ENCODE assay signal across 13 cellular contexts in the genomic region with DNA sequence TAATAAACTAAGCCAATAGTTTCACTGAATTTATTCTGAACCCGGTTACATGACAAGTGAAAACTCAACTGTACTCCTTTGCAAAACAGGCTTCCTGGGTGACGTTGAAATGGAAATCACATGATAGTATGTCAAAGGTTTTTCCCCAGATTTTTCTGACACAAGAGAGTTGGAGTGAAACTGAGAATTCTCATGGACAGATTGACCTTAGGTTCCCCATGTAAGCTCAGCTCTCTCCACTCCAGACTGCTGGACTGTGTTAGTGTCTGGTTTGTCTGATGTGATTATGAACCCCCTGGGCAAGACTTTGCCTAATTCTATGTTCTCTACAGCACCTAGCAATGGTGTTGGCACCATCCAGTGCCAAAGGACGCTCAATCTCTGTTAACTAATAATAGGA.
DNase-seq lines count a peak whose midpoint lies in the region; ATAC-seq and TF ChIP-seq lines count a peak whose summit lies in the region.
"Had no signal": no experiment of that assay in that cellular context is flagged by ENCODE, and none has a peak within 500 bp of the region (broad histone marks: within the 10 kb centered on the region; RNA-seq: fewer than 3 reads in every experiment).

No MANE protein-coding gene starts in this region.

- H3K4me2 ChIP-seq in smooth muscle cell: no peak overlapping the region

- no peak for TF ChIP-seq POLR2A in esophagus squamous epithelium (IDR thresholded peaks at IDR 0.05)

- no peak overlapping the region for H3K4me3 ChIP-seq in coronary artery
- no peak overlapping the region for H3K4me3 ChIP-seq in esophagus squamous epithelium
- H3K4me3 ChIP-seq in smooth muscle cell: no peak overlapping the region
- H3K4me3 ChIP-seq in BE2C (ENCODE audit: low read depth, low read length): no peak overlapping the region
- H3K4me3 ChIP-seq: BLaER1 treated with 17β-estradiol and CSF1 and Interleukin-3, amounts not matched to agents 10 nM and 100 nM; lower lobe of right lung; psoas muscle had no signal

- TF ChIP-seq CTCF in coronary artery (IDR thresholded peaks at IDR 0.05) (no peak), esophagus squamous epithelium (IDR thresholded peaks at IDR 0.05) (no peak), smooth muscle cell (IDR thresholded peaks at IDR 0.05; ENCODE audit: borderline replicate concordance, insufficient read depth, poor library complexity, severe bottlenecking) (no peak), BE2C (IDR thresholded peaks at IDR 0.05; ENCODE audit: low read depth, low read length) (no peak)

- H3K4me1 ChIP-seq in esophagus squamous epithelium (no peaks in the 10 kb centered on the region), smooth muscle cell (ENCODE audit: low read depth) (peaks cover 3% of the 10 kb centered on the region), BE2C (no peaks in the 10 kb centered on the region)
- H3K4me1 ChIP-seq: lower lobe of right lung, psoas muscle had no signal

- H3K9me3 ChIP-seq in esophagus squamous epithelium: no peaks in the 10 kb centered on the region
- no peaks in the 10 kb centered on the region for H3K9me3 ChIP-seq in smooth muscle cell (replicated peaks; ENCODE audit: low read depth)
- no peaks in the 10 kb centered on the region for H3K9me3 ChIP-seq in BE2C
- H3K9me3 ChIP-seq: lower lobe of right lung, psoas muscle had no signal

- no peaks in the 10 kb centered on the region for H3K27me3 ChIP-seq in esophagus squamous epithelium
- H3K27me3 ChIP-seq in smooth muscle cell (ENCODE audit: low read depth): no peaks in the 10 kb centered on the region
- no peaks in the 10 kb centered on the region for H3K27me3 ChIP-seq in BE2C
- H3K27me3 ChIP-seq: BLaER1 treated with 17β-estradiol and CSF1 and Interleukin-3, amounts not matched to agents 10 nM and 100 nM had no signal

- H3K79me2 ChIP-seq in smooth muscle cell (ENCODE audit: low read depth): no peaks in the 10 kb centered on the region

- H3K27ac ChIP-seq in coronary artery (peak overlapping the region; percentile 49 to 80), esophagus squamous epithelium (no peak overlapping the region), smooth muscle cell (ENCODE audit: low read depth) (no peak overlapping the region)
- H3K27ac ChIP-seq: lower lobe of right lung, psoas muscle had no signal

- DNase-seq in coronary artery (ENCODE audit: low spot score): no peak
- DNase-seq in anterior cingulate cortex (lab: John Stamatoyannopoulos, UW): no peak
- no peak for DNase-seq in esophagus squamous epithelium (lab: John Stamatoyannopoulos, UW)
- DNase-seq in smooth muscle cell (lab: John Stamatoyannopoulos, UW; ENCODE audit: unreplicated experiment): no peak
- DNase-seq in BE2C: no peak
- DNase-seq: lower lobe of right lung, NCI-H2029, psoas muscle had no signal

- H3K9ac ChIP-seq in smooth muscle cell (ENCODE audit: low read depth): no peak overlapping the region
- H3K9ac ChIP-seq: BLaER1 treated with 17β-estradiol and CSF1 and Interleukin-3, amounts not matched to agents 10 nM and 100 nM had no signal

- H2AFZ ChIP-seq in smooth muscle cell (ENCODE audit: low read depth): no peak overlapping the region

- no peaks in the 10 kb centered on the region for H4K20me1 ChIP-seq in smooth muscle cell (ENCODE audit: low read depth)
- H4K20me1 ChIP-seq: BLaER1 treated with 17β-estradiol and CSF1 and Interleukin-3, amounts not matched to agents 10 nM and 100 nM had no signal

- intact Hi-C loops in esophagus squamous epithelium (cut with DNase I): no loop called here

- H3K36me3 ChIP-seq in esophagus squamous epithelium: no peaks in the 10 kb centered on the region
- H3K36me3 ChIP-seq in smooth muscle cell (ENCODE audit: low read depth): no peaks in the 10 kb centered on the region
- H3K36me3 ChIP-seq in BE2C: no peaks in the 10 kb centered on the region
- H3K36me3 ChIP-seq: BLaER1 treated with 17β-estradiol and CSF1 and Interleukin-3, amounts not matched to agents 10 nM and 100 nM; lower lobe of right lung had no signal

- H3F3A ChIP-seq in smooth muscle cell (ENCODE audit: low read depth): peaks cover 3% of the 10 kb centered on the region

- WGBS in esophagus squamous epithelium, 2 donors: 55 to 60% methylated on average over 3 of the region's 3 CpGs
- 93% methylated on average over 3 of the region's 3 CpGs for WGBS in smooth muscle cell (ENCODE audit: low lambda C conversion rate)

- peak; percentile 57 for ATAC-seq in GM18519 (IDR thresholded peaks at IDR 0.05; ENCODE audit: low FRiP score, unreplicated experiment)
- peak; percentile 70 for ATAC-seq in GM21526 (IDR thresholded peaks at IDR 0.05; ENCODE audit: low FRiP score, unreplicated experiment)
- ATAC-seq in HG03066 (IDR thresholded peaks at IDR 0.05; ENCODE audit: low read depth, unreplicated experiment): peak; percentile 63
- ATAC-seq: lower lobe of right lung, Panc1, psoas muscle had no signal

Comparison
In these comparisons a context has a peak if more than half of its experiments do, and no peak if none do; other contexts are left out.
1. H3K27ac ChIP-seq: peak in coronary artery (2 of 2); none in esophagus squamous epithelium (0 of 4) and smooth muscle cell (single experiment).
2. Peak in every context shown above with its lines, with median percentiles within 50 percentile points of each other: ATAC-seq.